ENCODE assay signal across 8 cellular contexts in genomic region chr10:31320179-31320597, GRCh38. TPM values are rescaled to one million over a fixed set of nuclear protein-coding genes. Genes with fewer than 3 reads are reported as not detected.
DNase-seq lines count a peak whose midpoint lies in the region; ATAC-seq and TF ChIP-seq lines count a peak whose summit lies in the region.

No MANE protein-coding gene starts in this region.

- H3K4me3 ChIP-seq in epithelial cell of proximal tubule (ENCODE audit: low read depth, low read length) (peak overlapping the region; percentile 91), suprapubic skin (peak overlapping the region; percentile 68)

- no peaks in the 10 kb centered on the region for H3K9me3 Mint-ChIP-seq in naive B cell

- H3K27ac ChIP-seq in suprapubic skin = peak overlapping the region; percentile 89

- DNase-seq in COLO668 (lab: John Stamatoyannopoulos, UW; ENCODE audit: unreplicated experiment) = peak; percentile 53
- peak; percentile 27 for DNase-seq in LoVo (ENCODE audit: low spot score)
- DNase-seq in activated T-cell treated with anti-CD3 and anti-CD28 coated beads for 24 hours (ENCODE audit: low read depth) = peak; percentile 33
- no peak for DNase-seq in epithelial cell of proximal tubule (ENCODE audit: low read depth)
- DNase-seq in naive B cell = peak; percentile 64
- DNase-seq in suprapubic skin (ENCODE audit: low spot score in 2 of 2) = peak; percentile 66 to 78
- DNase-seq in COLO829 (ENCODE audit: low spot score) = no peak

- 7% methylated on average over 3 of the region's 39 CpGs for WGBS in suprapubic skin

- H3K27me3 ChIP-seq in suprapubic skin = peaks cover 24% of the 10 kb centered on the region

- peaks cover 0 to 10% of the 10 kb centered on the region in 2 donors for H3K36me3 Mint-ChIP-seq in naive B cell

- TF ChIP-seq POLR2A in suprapubic skin (IDR thresholded peaks at IDR 0.05) = no peak

- peaks cover 34 to 39% (median 36%) of the 10 kb centered on the region in 3 donors for H3K4me1 Mint-ChIP-seq in naive B cell

- TF ChIP-seq EP300 in suprapubic skin (IDR thresholded peaks at IDR 0.05) = no peak

- peak overlapping the region; percentile 91 to 97 (median 96) for H3K4me3 Mint-ChIP-seq in naive B cell

- H3K27me3 Mint-ChIP-seq in naive B cell = no peaks in the 10 kb centered on the region

- TF ChIP-seq CTCF in epithelial cell of proximal tubule (conservative IDR thresholded peaks at IDR 0.05; ENCODE audit: low read depth, low read length) (no peak), suprapubic skin (IDR thresholded peaks at IDR 0.05) (no peak)

- no peaks in the 10 kb centered on the region for H3K36me3 ChIP-seq in suprapubic skin

- ATAC-seq in GM21423 (IDR thresholded peaks at IDR 0.05; ENCODE audit: unreplicated experiment) (peak; percentile 22), naive B cell (ENCODE audit: low read depth in 2 of 2) (peak; percentile 10 to 15)

- H3K27ac Mint-ChIP-seq in naive B cell = peak overlapping the region; percentile 87 to 98 (median 96)

- H3K4me1 ChIP-seq in suprapubic skin = peaks cover 28% of the 10 kb centered on the region

- H3K9me3 ChIP-seq in suprapubic skin = no peaks in the 10 kb centered on the region

RNA-seq across cellular contexts. Expression of gene ZEB1, which starts 1.2 kb away (rescaled TPM):
- total RNA-seq in epithelial cell of proximal tubule (13.2 and 16.0 TPM in 2 replicates), suprapubic skin (10 to 100 TPM in 2 of 4 donors, 1 to 10 TPM in 2; 7.1 to 35.8 (median 13.8) TPM)
- 10 to 100 TPM in 5 of 6 donors, 1 to 10 TPM in 1; 6.2 to 38.0 (median 25.9) TPM for polyA plus RNA-seq in naive B cell (ENCODE audit: low read depth in 6 of 6)

Comparison
In these comparisons a context has a peak if more than half of its experiments do, and no peak if none do; other contexts are left out.
1. DNase-seq: peak in COLO668 (single experiment), LoVo (single experiment), activated T-cell treated with anti-CD3 and anti-CD28 coated beads for 24 hours (single experiment), naive B cell (single experiment) and suprapubic skin (2 of 2); none in epithelial cell of proximal tubule (single experiment) and COLO829 (single experiment).